8 cellular contexts compared by ENCODE assay signal in the genomic region with DNA sequence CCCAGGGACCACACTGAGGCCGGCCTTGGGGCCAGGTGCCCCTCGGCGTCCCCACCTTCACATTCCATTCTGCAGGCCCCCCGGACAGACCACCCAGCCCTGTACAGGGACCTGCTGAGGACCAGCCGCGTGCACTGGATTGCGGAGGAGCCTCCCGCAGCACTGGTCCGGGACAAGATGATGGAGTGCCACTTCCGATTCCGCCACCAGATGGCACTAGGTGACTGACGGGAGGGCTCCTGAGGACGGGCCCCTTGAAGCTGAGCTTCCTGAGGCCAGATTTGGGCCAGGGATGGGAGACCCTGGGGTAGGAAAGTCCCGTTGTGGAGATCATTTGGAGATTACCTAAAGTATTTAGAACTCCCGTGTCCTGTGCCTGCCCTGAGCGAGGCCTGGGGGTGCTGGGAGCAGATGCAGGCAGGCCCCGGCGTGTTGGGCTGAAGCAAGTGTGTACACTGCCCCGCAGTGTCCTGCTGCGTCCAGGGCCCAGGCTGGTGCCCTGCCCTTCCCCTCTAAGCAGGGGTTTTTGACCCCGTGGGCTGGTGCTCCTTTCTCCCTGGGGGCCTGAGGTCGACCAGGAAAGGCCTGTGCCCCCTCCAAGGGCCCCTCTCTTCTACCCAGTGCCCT. TPM values are rescaled to one million over a fixed set of nuclear protein-coding genes. Genes with fewer than 3 reads are reported as not detected.
DNase-seq lines count a peak whose midpoint lies in the region; ATAC-seq, FAIRE-seq and TF ChIP-seq lines count a peak whose summit lies in the region.

No MANE protein-coding gene starts in this region.

- no peaks in the 10 kb centered on the region for H3K9me3 Mint-ChIP-seq in osteocyte (ENCODE audit: unreplicated experiment)

- no peaks in the 10 kb centered on the region for H3K4me1 ChIP-seq in Panc1 (ENCODE audit: control insufficient read depth, insufficient read depth, low read length)

- H3K27ac ChIP-seq in Panc1 (ENCODE audit: low read length), result no peak overlapping the region

- no peaks in the 10 kb centered on the region for H3K9me3 ChIP-seq in Panc1 (ENCODE audit: control insufficient read depth, insufficient read depth, low read depth, low read length)

- H3K4me3 ChIP-seq in Panc1 (ENCODE audit: low read depth in 2 of 2, low read length in 2 of 2) (no peak overlapping the region), foreskin fibroblast (ENCODE audit: low read depth in 1 of 2, low read length in 2 of 2) (no peak overlapping the region)

- CTCF ChIA-PET in Panc1 (lab: Charles Lee), result no interaction called here

- H3K4me1 Mint-ChIP-seq in osteocyte (ENCODE audit: unreplicated experiment), result peaks cover 6% of the 10 kb centered on the region

- ATAC-seq in Panc1 (peak; percentile 84), HG03460 (IDR thresholded peaks at IDR 0.05; ENCODE audit: unreplicated experiment) (no peak)

- TF ChIP-seq CTCF in Panc1 (IDR thresholded peaks at IDR 0.05) (peak; percentile 88), foreskin fibroblast (IDR thresholded peaks at IDR 0.05; ENCODE audit: low read depth, low read length) (peak; percentile 77), osteocyte (IDR thresholded peaks at IDR 0.05) (peak; percentile 90)

- FAIRE-seq in GM19239 (lab: Jason Lieb, UNC), result peak; percentile 80
- FAIRE-seq in urothelium cell line (lab: Jason Lieb, UNC), result peak; percentile 46

- H3K27me3 Mint-ChIP-seq in osteocyte (ENCODE audit: unreplicated experiment), result no peaks in the 10 kb centered on the region

- intact Hi-C loops in Panc1 (cut with micrococcal nuclease; ENCODE audit: unreplicated experiment), result no loop called here

- DNase-seq in AG08396 (ENCODE audit: low spot score) (peak; percentile 86), GM19239 (ENCODE audit: insufficient read length, low spot score) (peak; percentile 85), Panc1 (ENCODE audit: low read depth, low spot score) (no peak), foreskin fibroblast (peak; percentile 32 to 76), osteocyte (ENCODE audit: extremely low spot score, unreplicated experiment) (peak; percentile 92), urothelium cell line (ENCODE audit: low spot score) (peak; percentile 83)
- DNase-seq in activated effector memory CD4-positive, alpha-beta T cell treated with anti-CD3 and anti-CD28 coated beads, Interleukin-2, amount 50 U/mL, for 16 hours, result peak; percentile 82

- in situ Hi-C loops in Panc1 (cut with HindIII; ENCODE audit: low pct_unique_long_range_greater_than_20kb, low sequenced_read_pairs), result no loop called here

- POLR2A ChIA-PET in Panc1 (lab: Charles Lee), result no interaction called here

- no peak overlapping the region for H3K27ac Mint-ChIP-seq in osteocyte (ENCODE audit: unreplicated experiment)

- H3K36me3 Mint-ChIP-seq in osteocyte (ENCODE audit: unreplicated experiment), result peaks cover 23% of the 10 kb centered on the region

- no peaks in the 10 kb centered on the region for H3K27me3 ChIP-seq in Panc1 (ENCODE audit: control insufficient read depth, insufficient read depth, low read length)

- no peak overlapping the region for H3K4me3 Mint-ChIP-seq in osteocyte (ENCODE audit: unreplicated experiment)

- BruUV-seq in Panc1 (replicated peaks; lab: Mats Ljungman, UMichigan), result no TSS peak

- H3K36me3 ChIP-seq in Panc1 (ENCODE audit: control insufficient read depth, insufficient read depth, low read length), result no peaks in the 10 kb centered on the region; the same call in 1 of the 2 replicates

RNA-seq across cellular contexts. Expression of a gene that starts 20.0 kb away (rescaled TPM):
- total RNA-seq in Panc1 (2021; ENCODE audit: unreplicated experiment) (48.8 TPM), osteocyte (36.7 and 38.2 TPM in 2 replicates)
- polyA plus RNA-seq in Panc1 (2012; ENCODE audit: insufficient read length), result 32.8 TPM

RNA-seq across cellular contexts. Expression of a gene that starts 58.8 kb away (rescaled TPM):
- total RNA-seq in Panc1 (2021; ENCODE audit: unreplicated experiment) (36.2 TPM), osteocyte (9.4 and 10.0 TPM in 2 replicates)
- 14.8 TPM for polyA plus RNA-seq in Panc1 (2012; ENCODE audit: insufficient read length)
